ENCODE assay signal across 24 cellular contexts in the genomic region with DNA sequence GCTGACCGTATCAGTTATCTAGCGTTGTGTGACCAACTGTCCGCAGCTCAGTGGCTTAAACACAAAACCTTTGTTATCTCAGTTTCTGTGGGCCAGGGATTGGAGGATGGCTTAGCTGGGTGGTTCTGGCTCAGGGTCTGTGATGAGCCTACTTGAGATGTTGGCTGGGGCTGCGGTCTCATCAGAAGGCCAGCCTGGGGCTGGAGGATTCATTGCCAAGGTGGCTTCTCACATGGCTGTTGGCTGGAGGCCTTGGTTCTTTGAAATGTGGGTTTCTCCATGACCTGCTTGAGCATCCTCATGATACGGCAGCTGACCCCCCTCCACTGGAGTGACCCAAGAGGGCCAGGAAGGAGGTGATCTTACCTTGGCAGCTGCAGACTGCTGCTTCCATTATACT. TPM values are rescaled to one million over a fixed set of nuclear protein-coding genes. Genes with fewer than 3 reads are reported as not detected.
DNase-seq lines count a peak whose midpoint lies in the region; ATAC-seq, FAIRE-seq and TF ChIP-seq lines count a peak whose summit lies in the region.
"Had no signal": no experiment of that assay in that cellular context is flagged by ENCODE, and none has a peak within 500 bp of the region (broad histone marks: within the 10 kb centered on the region; RNA-seq: fewer than 3 reads in every experiment).

No MANE protein-coding gene starts in this region.

- ATAC-seq in HG03460 (IDR thresholded peaks at IDR 0.05; ENCODE audit: unreplicated experiment) (no peak), GM18868 (IDR thresholded peaks at IDR 0.05; ENCODE audit: unreplicated experiment) (no peak)

- H3K23me2 ChIP-seq in H1 (ENCODE audit: low read depth, low read length), result no peaks in the 10 kb centered on the region

- no peak overlapping the region for H3K56ac ChIP-seq in H1 (replicated peaks; ENCODE audit: insufficient read length, low read depth, low read length)

- H3K4me3 ChIP-seq in Caco-2 (ENCODE audit: low read depth, low read length) (no peak overlapping the region), H1 (ENCODE audit: extremely low read depth in 1 of 4, insufficient read depth in 2 of 4, low read depth in 3 of 4, low read length in 4 of 4) (no peak overlapping the region), trophoblast cell (ENCODE audit: low read depth, low read length) (no peak overlapping the region)
- H3K4me3 ChIP-seq: GM23248 had no signal

- no peak for FAIRE-seq in H1 (lab: Jason Lieb, UNC)
- FAIRE-seq: RCC 7860 had no signal

- H2AK5ac ChIP-seq in H1 (ENCODE audit: low read depth, low read length), result no peak overlapping the region
- H2AK5ac ChIP-seq in trophoblast cell (ENCODE audit: low read length), result no peak overlapping the region

- H4K91ac ChIP-seq in H1 (replicated peaks; ENCODE audit: insufficient read length, low read length), result no peak overlapping the region
- H4K91ac ChIP-seq in trophoblast cell (ENCODE audit: low read depth, low read length), result no peak overlapping the region

- no peak overlapping the region for H3K23ac ChIP-seq in H1 (ENCODE audit: insufficient read length)
- no peak overlapping the region for H3K23ac ChIP-seq in trophoblast cell (ENCODE audit: low read length)

- peaks cover 30 to 96% of the 10 kb centered on the region in 2 experiments for H3K79me2 ChIP-seq in H1 (ENCODE audit: control insufficient read depth in 1 of 2, insufficient read depth in 2 of 2, low read length in 2 of 2)
- peaks cover 15% of the 10 kb centered on the region for H3K79me2 ChIP-seq in trophoblast cell (ENCODE audit: control insufficient read depth, insufficient read depth, low read length, poor library complexity)

- intact Hi-C loops in Caco-2 (cut with micrococcal nuclease; ENCODE audit: unreplicated experiment), result no loop called here
- intact Hi-C loops in activated naive CD4-positive, alpha-beta T cell treated with anti-CD3 and anti-CD28 coated beads for 36 hours (cut with micrococcal nuclease), result no loop called here

- WGBS in H1 (ENCODE audit: extremely low coverage in 1 of 2, insufficient coverage in 1 of 2, insufficient read length in 1 of 2, insufficient replicate concordance in 2 of 2, low coverage in 1 of 2, low lambda C conversion rate in 2 of 2, missing lambda C conversion rate in 1 of 2), 2 experiments, result 94% methylated on average over 5 of the region's 5 CpGs; no CpG with 5 or more reads in 1 of the 2 experiments
- WGBS in trophoblast cell (ENCODE audit: extremely low coverage, insufficient coverage, insufficient read length), result no CpG with 5 or more reads among the region's 5 CpGs

- H2AFZ ChIP-seq in H1 (ENCODE audit: low read length) (no peak overlapping the region), trophoblast cell (ENCODE audit: insufficient read depth, low read length, poor library complexity) (no peak overlapping the region)
- H2AFZ ChIP-seq: GM23248 had no signal

- no peak overlapping the region for H4K8ac ChIP-seq in H1 (ENCODE audit: extremely low read depth, insufficient read depth, low read length)
- H4K8ac ChIP-seq in trophoblast cell (ENCODE audit: low read depth, low read length), result no peak overlapping the region

- TF ChIP-seq EP300 in H1 (IDR thresholded peaks at IDR 0.05; ENCODE audit: borderline replicate concordance in 1 of 2, low read depth in 2 of 2, low read length in 2 of 2), result no peak

- no peaks in the 10 kb centered on the region for H3K27me3 ChIP-seq in Caco-2 (replicated peaks; ENCODE audit: control insufficient read depth, insufficient read depth, low read length)
- H3K27me3 ChIP-seq in H1 (replicated peaks in 1 of 4; ENCODE audit: control insufficient read depth in 3 of 4, extremely low read depth in 1 of 4, insufficient read depth in 3 of 4, low read length in 3 of 4), result no peaks in the 10 kb centered on the region; a peak in 1 of 7 replicates
- H3K27me3 ChIP-seq in trophoblast cell (ENCODE audit: insufficient read depth, low read length), result no peaks in the 10 kb centered on the region

- H2BK20ac ChIP-seq in H1 (ENCODE audit: low read length), result no peak overlapping the region

- H3K4me2 ChIP-seq in H1 (ENCODE audit: insufficient read depth in 1 of 2, low read depth in 2 of 2, low read length in 2 of 2), result no peak overlapping the region
- H3K4me2 ChIP-seq in trophoblast cell (ENCODE audit: low read length), result no peak overlapping the region
- H3K4me2 ChIP-seq: SK-N-SH had no signal

- H3K36me3 ChIP-seq in Caco-2 (ENCODE audit: control insufficient read depth, insufficient read depth, low read length) (peaks cover 2% of the 10 kb centered on the region; the same call in 1 of the 2 replicates), H1 (ENCODE audit: control insufficient read depth in 2 of 4, insufficient read depth in 4 of 4, low read length in 3 of 4) (peaks cover 0 to 9% (median 2%) of the 10 kb centered on the region in 4 experiments; a peak in 4 of 8 replicates), trophoblast cell (ENCODE audit: control insufficient read depth in 1 of 2, insufficient read depth in 2 of 2, low read length in 2 of 2) (peaks cover 18 to 40% of the 10 kb centered on the region in 2 experiments)

- H2BK12ac ChIP-seq in H1 (ENCODE audit: low read depth, low read length) (no peak overlapping the region), trophoblast cell (ENCODE audit: low read length) (no peak overlapping the region)

- no peak overlapping the region for H3K4me3 Mint-ChIP-seq in activated naive CD8-positive, alpha-beta T cell
- H3K4me3 Mint-ChIP-seq in activated naive CD8-positive, alpha-beta T cell treated with anti-CD3 and anti-CD28 coated beads for 36 hours, result no peak overlapping the region
- H3K4me3 Mint-ChIP-seq in Caco-2 (ENCODE audit: unreplicated experiment), result no peak overlapping the region
- no peak overlapping the region for H3K4me3 Mint-ChIP-seq in activated naive CD4-positive, alpha-beta T cell treated with anti-CD3 and anti-CD28 coated beads for 36 hours
- H3K4me3 Mint-ChIP-seq: CD4-positive, alpha-beta memory T cell; H9; HFFc6 had no signal

- no peak for DNase-seq in activated naive CD8-positive, alpha-beta T cell treated with anti-CD3 and anti-CD28 coated beads for 36 hours
- DNase-seq in Caco-2 (no peak), H1 (ENCODE audit: low read depth in 1 of 2, low spot score in 2 of 2) (no peak), trophoblast cell (no peak)
- DNase-seq in activated naive CD4-positive, alpha-beta T cell treated with anti-CD3 and anti-CD28 coated beads for 36 hours, result no peak
- DNase-seq: Calu3; CD4-positive, alpha-beta memory T cell; GM23248; H9; HFFc6; Karpas-422; NCI-H1092 treated with DMSO at 0.1 percent for 48 hours; NCI-H1436 treated with DMSO at 0.1 percent for 48 hours; NCI-H1930; NCI-H2107; NCI-H524; NCI-H748 treated with DMSO at 0.1 percent for 48 hours; SK-N-SH; SW 1271 had no signal

- no peak overlapping the region for H3K27ac ChIP-seq in H1 (ENCODE audit: low read depth, low read length)
- H3K27ac ChIP-seq in trophoblast cell (ENCODE audit: low read depth, low read length), result no peak overlapping the region
- H3K27ac ChIP-seq: GM23248, HL-60 had no signal

- H2BK5ac ChIP-seq in H1 (ENCODE audit: low read depth, low read length) (peak overlapping the region; percentile 21; the same call in 1 of the 2 replicates), trophoblast cell (ENCODE audit: low read depth, low read length, poor library complexity) (no peak overlapping the region)

- no peak overlapping the region for H4K12ac ChIP-seq in trophoblast cell (ENCODE audit: low read depth, low read length)

- H3K27me3 Mint-ChIP-seq in activated naive CD8-positive, alpha-beta T cell, result no peaks in the 10 kb centered on the region
- no peaks in the 10 kb centered on the region for H3K27me3 Mint-ChIP-seq in activated naive CD8-positive, alpha-beta T cell treated with anti-CD3 and anti-CD28 coated beads for 36 hours
- no peaks in the 10 kb centered on the region for H3K27me3 Mint-ChIP-seq in Caco-2 (ENCODE audit: insufficient read depth, unreplicated experiment)
- H3K27me3 Mint-ChIP-seq in activated naive CD4-positive, alpha-beta T cell treated with anti-CD3 and anti-CD28 coated beads for 36 hours (ENCODE audit: low read depth), result no peaks in the 10 kb centered on the region
- H3K27me3 Mint-ChIP-seq: CD4-positive, alpha-beta memory T cell had no signal

- H3K27ac Mint-ChIP-seq in activated naive CD8-positive, alpha-beta T cell, result peak overlapping the region; percentile 58
- H3K27ac Mint-ChIP-seq in activated naive CD8-positive, alpha-beta T cell treated with anti-CD3 and anti-CD28 coated beads for 36 hours, result no peak overlapping the region
- peak overlapping the region; percentile 66 for H3K27ac Mint-ChIP-seq in Caco-2 (ENCODE audit: unreplicated experiment)
- no peak overlapping the region for H3K27ac Mint-ChIP-seq in activated naive CD4-positive, alpha-beta T cell treated with anti-CD3 and anti-CD28 coated beads for 36 hours
- H3K27ac Mint-ChIP-seq: HFFc6 had no signal

- H3K4me1 ChIP-seq in Caco-2, result peaks cover 10% of the 10 kb centered on the region; the same call in 1 of the 2 replicates
- H3K4me1 ChIP-seq in H1 (replicated peaks in 1 of 4; ENCODE audit: control insufficient read depth in 3 of 4, insufficient read depth in 4 of 4, low read length in 3 of 4), result peaks cover 0 to 20% (median 11%) of the 10 kb centered on the region in 4 experiments; a peak in 6 of 7 replicates
- H3K4me1 ChIP-seq in trophoblast cell (ENCODE audit: control insufficient read depth in 1 of 2, insufficient read depth in 2 of 2, low read length in 2 of 2), result peaks cover 7 to 14% of the 10 kb centered on the region in 2 experiments

- POLR2A ChIA-PET in Caco-2 (lab: Charles Lee) (no interaction called here), H1 (lab: Charles Lee; ENCODE audit: partially characterized antibody) (no interaction called here)

- H3K36me3 Mint-ChIP-seq in activated naive CD8-positive, alpha-beta T cell, result peaks cover 4% of the 10 kb centered on the region
- peaks cover 16% of the 10 kb centered on the region for H3K36me3 Mint-ChIP-seq in activated naive CD8-positive, alpha-beta T cell treated with anti-CD3 and anti-CD28 coated beads for 36 hours
- peaks cover 66% of the 10 kb centered on the region for H3K36me3 Mint-ChIP-seq in Caco-2 (ENCODE audit: insufficient read depth, unreplicated experiment)
- no peaks in the 10 kb centered on the region for H3K36me3 Mint-ChIP-seq in activated naive CD4-positive, alpha-beta T cell treated with anti-CD3 and anti-CD28 coated beads for 36 hours (ENCODE audit: low read depth)

- CTCF ChIA-PET in Caco-2 (lab: Charles Lee), result no interaction called here
- CTCF ChIA-PET in H1 (lab: Charles Lee; ENCODE audit: partially characterized antibody), result interaction anchor here (0.7 to 7.2 kb wide), 9 partner anchors 7 to 244 kb away, joined by 3 to 93 read pairs (median 7); no protein-coding TSS in a partner anchor
- CTCF ChIA-PET in activated naive CD4-positive, alpha-beta T cell treated with anti-CD3 and anti-CD28 coated beads for 36 hours (lab: Charles Lee), result no interaction called here

- H3K9me3 ChIP-seq in Caco-2 (no peaks in the 10 kb centered on the region), H1 (ENCODE audit: insufficient read depth in 2 of 2, low read depth in 1 of 2, low read length in 1 of 2) (peaks cover 9 to 10% of the 10 kb centered on the region in 2 experiments; a peak in 3 of 4 replicates), trophoblast cell (ENCODE audit: insufficient read depth, low read depth, low read length) (peaks cover 6% of the 10 kb centered on the region)
- H3K9me3 ChIP-seq: SK-N-SH had no signal

- H3K4ac ChIP-seq in H1 (replicated peaks; ENCODE audit: insufficient read length, low read depth, low read length), result no peak overlapping the region
- H3K4ac ChIP-seq in trophoblast cell (ENCODE audit: low read depth, low read length), result peak overlapping the region; percentile 76

- peaks cover 39% of the 10 kb centered on the region for H3K79me1 ChIP-seq in H1 (ENCODE audit: low read depth, low read length)
- H3K79me1 ChIP-seq in trophoblast cell (ENCODE audit: low read length), result peaks cover 1% of the 10 kb centered on the region

- TF ChIP-seq RAD21 in H1 (IDR thresholded peaks at IDR 0.05 in 1 of 2, conservative IDR thresholded peaks at IDR 0.05 in 1 of 2; ENCODE audit: low read depth in 2 of 2, low read length in 2 of 2), result no peak

- H3K9ac ChIP-seq in H1 (replicated peaks in 1 of 4; ENCODE audit: extremely low read depth in 1 of 4, low read depth in 3 of 4, low read length in 3 of 4) (no peak overlapping the region), trophoblast cell (ENCODE audit: low read length) (no peak overlapping the region)
- H3K9ac ChIP-seq: GM23248, SK-N-SH had no signal

- no peak overlapping the region for H2BK120ac ChIP-seq in H1 (replicated peaks; ENCODE audit: low read depth, low read length)
- H2BK120ac ChIP-seq in trophoblast cell (ENCODE audit: insufficient read depth, low read length, poor library complexity), result no peak overlapping the region

- BruUV-seq in Caco-2 (replicated peaks; lab: Mats Ljungman, UMichigan), result no TSS peak

- H3K4me1 Mint-ChIP-seq in activated naive CD8-positive, alpha-beta T cell (ENCODE audit: low read depth), result peaks cover 32% of the 10 kb centered on the region
- peaks cover 22% of the 10 kb centered on the region for H3K4me1 Mint-ChIP-seq in activated naive CD8-positive, alpha-beta T cell treated with anti-CD3 and anti-CD28 coated beads for 36 hours
- H3K4me1 Mint-ChIP-seq in Caco-2 (ENCODE audit: low read depth, unreplicated experiment), result peaks cover 14% of the 10 kb centered on the region
- peaks cover 5% of the 10 kb centered on the region for H3K4me1 Mint-ChIP-seq in activated naive CD4-positive, alpha-beta T cell treated with anti-CD3 and anti-CD28 coated beads for 36 hours (ENCODE audit: low read depth)

- H4K5ac ChIP-seq in H1 (ENCODE audit: insufficient read length, low read depth, low read length), result no peak overlapping the region

- peaks cover 58 to 63% of the 10 kb centered on the region in 2 experiments for H4K20me1 ChIP-seq in H1 (replicated peaks in 1 of 2; ENCODE audit: control insufficient read depth in 1 of 2, insufficient read depth in 2 of 2, low read length in 2 of 2)

- H3K14ac ChIP-seq in H1 (ENCODE audit: insufficient read length), result no peak overlapping the region
- no peak overlapping the region for H3K14ac ChIP-seq in trophoblast cell (ENCODE audit: low read length)

- no peaks in the 10 kb centered on the region for H3K9me3 Mint-ChIP-seq in activated naive CD8-positive, alpha-beta T cell (ENCODE audit: low read depth)
- H3K9me3 Mint-ChIP-seq in activated naive CD8-positive, alpha-beta T cell treated with anti-CD3 and anti-CD28 coated beads for 36 hours, result peaks cover 7% of the 10 kb centered on the region
- no peaks in the 10 kb centered on the region for H3K9me3 Mint-ChIP-seq in Caco-2 (ENCODE audit: unreplicated experiment)
- H3K9me3 Mint-ChIP-seq in activated naive CD4-positive, alpha-beta T cell treated with anti-CD3 and anti-CD28 coated beads for 36 hours, result peaks cover 8% of the 10 kb centered on the region

- H3K18ac ChIP-seq in H1 (ENCODE audit: extremely low read depth, low read length) (no peak overlapping the region; the same call in 1 of the 2 replicates), trophoblast cell (ENCODE audit: low read length) (no peak overlapping the region)

- no peak overlapping the region for H2BK15ac ChIP-seq in H1 (ENCODE audit: low read length)

- TF ChIP-seq CTCF in Caco-2 (IDR thresholded peaks at IDR 0.05; ENCODE audit: insufficient read depth in 1 of 2, low read depth in 1 of 2, low read length in 1 of 2, severe bottlenecking in 1 of 2, unreplicated experiment in 1 of 2) (no peak), H1 (IDR thresholded peaks at IDR 0.05; ENCODE audit: control extremely low read depth in 1 of 3, insufficient read depth in 1 of 3, low read depth in 1 of 3, low read length in 3 of 3) (no peak)

- no peak for TF ChIP-seq POLR2A in H1 (IDR thresholded peaks at IDR 0.05; ENCODE audit: control extremely low read depth in 1 of 2, low read depth in 2 of 2, low read length in 2 of 2)

RNA-seq across cellular contexts. Expression of a gene that starts 16.7 kb away (rescaled TPM):
- 10 to 100 TPM; 25.1 to 27.6 TPM for total RNA-seq in activated naive CD8-positive, alpha-beta T cell treated with anti-CD3 and anti-CD28 coated beads for 36 hours
- 140 and 142 TPM in 2 replicates for total RNA-seq in Caco-2 (2022)
- total RNA-seq in H1 (2021; fragmentation: NEBNext Ultra II Directional; extraction: Animal tissue kit (Norgen Biotek cat#: 25700)), result 65.6 and 66.2 TPM in 2 replicates
- 26.0 and 40.0 TPM in 2 replicates for polyA plus RNA-seq in H1 (2011; rRNA removed)
- 26.5 TPM for polyA plus RNA-seq in H1 (2011; cell fraction: cytosol; rRNA removed)
- 123 TPM for polyA plus RNA-seq in H1 (2011; cell fraction: nucleus; rRNA removed)
- 42.4 to 51.0 TPM (median 44.8 TPM) in 4 replicates for polyA plus RNA-seq in H1 (2012, experiment 1 of 2)
- 18.4 TPM for polyA plus RNA-seq in H1 (2012, experiment 2 of 2)
- 30.0 TPM for polyA plus RNA-seq in H1 (2013, experiment 1 of 2)
- polyA plus RNA-seq in H1 (2013, experiment 2 of 2), result 30.1 TPM
- 35.8 and 37.6 TPM in 2 replicates for polyA minus RNA-seq in H1 (2011; rRNA and poly(A)+ RNA removed)
- polyA minus RNA-seq in H1 (2011; cell fraction: cytosol; rRNA and poly(A)+ RNA removed), result 76.6 TPM
- 93.7 TPM for polyA minus RNA-seq in H1 (2011; cell fraction: nucleus; rRNA and poly(A)+ RNA removed)
- polyA plus RNA-seq in trophoblast cell (2013), result 175 and 188 TPM in 2 replicates
- total RNA-seq in activated naive CD4-positive, alpha-beta T cell treated with anti-CD3 and anti-CD28 coated beads for 36 hours, result 10 to 100 TPM in 1 of 2 experiments, 1 to 10 TPM in 1; 8.6 to 10.1 TPM

RNA-seq across cellular contexts. Expression of a gene that starts 58.9 kb away (rescaled TPM):
- 10 to 100 TPM; 71.5 to 74.1 TPM for total RNA-seq in activated naive CD8-positive, alpha-beta T cell treated with anti-CD3 and anti-CD28 coated beads for 36 hours
- 52.5 and 62.9 TPM in 2 replicates for total RNA-seq in Caco-2 (2022)
- 51.4 and 59.1 TPM in 2 replicates for total RNA-seq in H1 (2021; fragmentation: NEBNext Ultra II Directional; extraction: Animal tissue kit (Norgen Biotek cat#: 25700))
- polyA plus RNA-seq in H1 (2011; rRNA removed), result 22.5 and 29.4 TPM in 2 replicates
- polyA plus RNA-seq in H1 (2011; cell fraction: cytosol; rRNA removed), result 31.5 TPM
- polyA plus RNA-seq in H1 (2011; cell fraction: nucleus; rRNA removed), result 18.3 TPM
- polyA plus RNA-seq in H1 (2012, experiment 1 of 2), result 34.6 to 46.9 TPM (median 38.3 TPM) in 4 replicates
- polyA plus RNA-seq in H1 (2012, experiment 2 of 2), result 17.0 TPM
- 28.2 TPM for polyA plus RNA-seq in H1 (2013, experiment 1 of 2)
- polyA plus RNA-seq in H1 (2013, experiment 2 of 2), result 28.2 TPM
- 24.8 and 29.1 TPM in 2 replicates for polyA minus RNA-seq in H1 (2011; rRNA and poly(A)+ RNA removed)
- polyA minus RNA-seq in H1 (2011; cell fraction: cytosol; rRNA and poly(A)+ RNA removed), result 14.1 TPM
- polyA minus RNA-seq in H1 (2011; cell fraction: nucleus; rRNA and poly(A)+ RNA removed), result 18.6 TPM
- polyA plus RNA-seq in trophoblast cell (2013), result 11.3 and 12.4 TPM in 2 replicates
- total RNA-seq in activated naive CD4-positive, alpha-beta T cell treated with anti-CD3 and anti-CD28 coated beads for 36 hours, result 10 to 100 TPM; 60.7 to 66.6 TPM

Comparison
In these comparisons a context has a peak if more than half of its experiments do, and no peak if none do; other contexts are left out.
1. H3K27ac Mint-ChIP-seq: peak in activated naive CD8-positive, alpha-beta T cell (single experiment) and Caco-2 (single experiment); none in activated naive CD8-positive, alpha-beta T cell treated with anti-CD3 and anti-CD28 coated beads for 36 hours (single experiment) and activated naive CD4-positive, alpha-beta T cell treated with anti-CD3 and anti-CD28 coated beads for 36 hours (single experiment).